ENCODE assay signal across 17 cellular contexts in the genomic region with DNA sequence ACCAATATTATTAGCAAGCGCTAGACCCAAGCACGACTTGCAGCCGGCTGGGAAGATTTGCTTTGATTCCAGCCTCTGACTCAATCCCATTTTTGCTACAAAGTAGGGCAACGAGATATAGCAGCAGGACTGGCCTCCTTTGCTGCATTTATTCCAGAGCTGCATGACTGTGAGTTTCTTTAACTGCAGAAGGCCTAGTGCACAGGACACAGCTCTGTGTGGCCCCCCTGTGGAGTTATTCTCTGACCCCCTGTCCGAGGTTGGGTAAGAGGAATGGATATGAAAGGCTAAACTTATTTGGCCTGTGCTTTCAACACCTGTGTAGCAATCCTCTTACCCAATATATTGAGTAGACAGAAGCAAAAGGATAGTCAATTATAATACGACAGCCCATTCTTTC.
"Had no signal": no experiment of that assay in that cellular context is flagged by ENCODE, and none has a peak within 500 bp of the region (broad histone marks: within the 10 kb centered on the region; RNA-seq: fewer than 3 reads in every experiment).

No MANE protein-coding gene starts in this region.

- H3K4me1 ChIP-seq: foreskin keratinocyte had no signal

- H3K4me3 ChIP-seq: heart right ventricle had no signal

- H3K27ac ChIP-seq: foreskin keratinocyte, heart right ventricle had no signal

- DNase-seq: activated B cell treated with CpG ODN at 0.5 μM for 24 hours; activated CD4-positive, alpha-beta T cell treated with anti-CD3 and anti-CD28 coated beads for 48 hours; activated CD8-positive, alpha-beta T cell treated with anti-CD3 and anti-CD28 coated beads for 36 hours; activated effector memory CD4-positive, alpha-beta T cell treated with Interleukin-2 at 50 U/mL for 16 hours; activated naive CD4-positive, alpha-beta T cell treated with anti-CD3 and anti-CD28 coated beads, Interleukin-2, amount 50 U/mL, for 16 hours; activated T-cell treated with anti-CD3 and anti-CD28 coated beads, Interleukin-2, amount 50 U/mL, for 4 hours; caudate nucleus; effector memory CD4-positive, alpha-beta T cell; foreskin keratinocyte; heart right ventricle; mesendoderm; natural killer cell; nucleus accumbens; small intestine; stimulated activated CD4-positive, alpha-beta T cell treated with anti-CD3 and anti-CD28 coated beads, Interleukin-4, amount 100 ng/mL, for 24 hours; stimulated activated naive CD4-positive, alpha-beta T cell; substantia nigra had no signal

- ATAC-seq: activated CD8-positive, alpha-beta T cell treated with anti-CD3 and anti-CD28 coated beads for 36 hours; activated T-cell treated with anti-CD3 and anti-CD28 coated beads, Interleukin-2, amount 50 U/mL, for 4 hours; foreskin keratinocyte; natural killer cell had no signal

- H3K9me3 ChIP-seq: heart right ventricle had no signal

- H3K36me3 ChIP-seq: heart right ventricle had no signal
